9 cellular contexts compared by ENCODE assay signal in genomic region chr5:158910782-158911692, GRCh38.
DNase-seq lines count a peak whose midpoint lies in the region; ATAC-seq, FAIRE-seq and TF ChIP-seq lines count a peak whose summit lies in the region.
"Had no signal": no experiment of that assay in that cellular context is flagged by ENCODE, and none has a peak within 500 bp of the region (broad histone marks: within the 10 kb centered on the region; RNA-seq: fewer than 3 reads in every experiment).

No MANE protein-coding gene starts in this region.

- DNase-seq in GM13977 (ENCODE audit: low spot score) (peak; percentile 13), cardiac fibroblast (ENCODE audit: low read depth in 2 of 2) (peak; percentile 11 to 78), NOMO-1 (lab: John Stamatoyannopoulos, UW; ENCODE audit: unreplicated experiment in 2 of 2) (no peak), NCI-H774 (lab: John Stamatoyannopoulos, UW) (no peak), A172 (ENCODE audit: low spot score) (no peak), HTR-8/SVneo (ENCODE audit: insufficient read length, low spot score) (no peak)

- in situ Hi-C loops in GM13977 (cut with MboI; ENCODE audit: low pct_unique_long_range_greater_than_20kb, low sequenced_read_pairs, unreplicated experiment): no loop called here

- TF ChIP-seq CTCF in GM13977 (IDR thresholded peaks at IDR 0.05; ENCODE audit: extremely low read depth, insufficient read depth, missing control alignments) (no peak), cardiac fibroblast (IDR thresholded peaks at IDR 0.05; ENCODE audit: low read depth, low read length) (no peak)

- H3K4me3 ChIP-seq in cardiac fibroblast (replicated peaks in 1 of 2; ENCODE audit: low read depth in 2 of 2, low read length in 2 of 2): no peak overlapping the region

- no peak for FAIRE-seq in HTR-8/SVneo (lab: Jason Lieb, UNC)
- FAIRE-seq: endometrium had no signal

- ATAC-seq in GM19467 (IDR thresholded peaks at IDR 0.05; ENCODE audit: unreplicated experiment) (peak; percentile 72), HG03097 (IDR thresholded peaks at IDR 0.05; ENCODE audit: low FRiP score, unreplicated experiment) (peak; percentile 64)

Comparison
In these comparisons a context has a peak if more than half of its experiments do, and no peak if none do; other contexts are left out.
1. DNase-seq: peak in GM13977 (single experiment) and cardiac fibroblast (2 of 2); none in NOMO-1 (0 of 2), NCI-H774 (single experiment), A172 (single experiment) and HTR-8/SVneo (single experiment).